ENCODE assay signal across 1 cellular context in genomic region chr18:77366725-77367641, GRCh38.
TF ChIP-seq lines count a peak whose summit lies in the region.

No MANE protein-coding gene starts in this region.

TF ChIP-seq in HepG2, 621 proteins besides CTCF, POLR2A, EP300 and RAD21 (continued from another document):
- TF ChIP-seq HHEX (CRISPR knock-in tag; IDR thresholded peaks at IDR 0.05): no peak; the same call in 1 of the 2 replicates
- TF ChIP-seq, protein P1, sequence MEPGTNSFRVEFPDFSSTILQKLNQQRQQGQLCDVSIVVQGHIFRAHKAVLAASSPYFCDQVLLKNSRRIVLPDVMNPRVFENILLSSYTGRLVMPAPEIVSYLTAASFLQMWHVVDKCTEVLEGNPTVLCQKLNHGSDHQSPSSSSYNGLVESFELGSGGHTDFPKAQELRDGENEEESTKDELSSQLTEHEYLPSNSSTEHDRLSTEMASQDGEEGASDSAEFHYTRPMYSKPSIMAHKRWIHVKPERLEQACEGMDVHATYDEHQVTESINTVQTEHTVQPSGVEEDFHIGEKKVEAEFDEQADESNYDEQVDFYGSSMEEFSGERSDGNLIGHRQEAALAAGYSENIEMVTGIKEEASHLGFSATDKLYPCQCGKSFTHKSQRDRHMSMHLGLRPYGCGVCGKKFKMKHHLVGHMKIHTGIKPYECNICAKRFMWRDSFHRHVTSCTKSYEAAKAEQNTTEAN (CRISPR knock-in tag; conservative IDR thresholded peaks at IDR 0.05): peak; percentile 84
- TF ChIP-seq, protein P2, sequence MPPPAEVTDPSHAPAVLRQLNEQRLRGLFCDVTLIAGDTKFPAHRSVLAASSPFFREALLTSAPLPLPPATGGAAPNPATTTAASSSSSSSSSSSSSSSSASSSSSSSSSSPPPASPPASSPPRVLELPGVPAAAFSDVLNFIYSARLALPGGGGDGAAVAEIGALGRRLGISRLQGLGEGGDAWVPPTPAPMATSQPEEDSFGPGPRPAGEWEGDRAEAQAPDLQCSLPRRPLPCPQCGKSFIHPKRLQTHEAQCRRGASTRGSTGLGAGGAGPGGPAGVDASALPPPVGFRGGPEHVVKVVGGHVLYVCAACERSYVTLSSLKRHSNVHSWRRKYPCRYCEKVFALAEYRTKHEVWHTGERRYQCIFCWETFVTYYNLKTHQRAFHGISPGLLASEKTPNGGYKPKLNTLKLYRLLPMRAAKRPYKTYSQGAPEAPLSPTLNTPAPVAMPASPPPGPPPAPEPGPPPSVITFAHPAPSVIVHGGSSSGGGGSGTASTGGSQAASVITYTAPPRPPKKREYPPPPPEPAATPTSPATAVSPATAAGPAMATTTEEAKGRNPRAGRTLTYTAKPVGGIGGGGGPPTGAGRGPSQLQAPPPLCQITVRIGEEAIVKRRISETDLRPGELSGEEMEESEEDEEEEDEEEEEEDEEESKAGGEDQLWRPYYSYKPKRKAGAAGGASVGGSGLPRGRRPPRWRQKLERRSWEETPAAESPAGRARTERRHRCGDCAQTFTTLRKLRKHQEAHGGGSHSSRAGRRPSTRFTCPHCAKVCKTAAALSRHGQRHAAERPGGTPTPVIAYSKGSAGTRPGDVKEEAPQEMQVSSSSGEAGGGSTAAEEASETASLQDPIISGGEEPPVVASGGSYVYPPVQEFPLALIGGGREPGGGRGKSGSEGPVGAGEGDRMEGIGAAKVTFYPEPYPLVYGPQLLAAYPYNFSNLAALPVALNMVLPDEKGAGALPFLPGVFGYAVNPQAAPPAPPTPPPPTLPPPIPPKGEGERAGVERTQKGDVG (CRISPR knock-in tag; IDR thresholded peaks at IDR 0.05; ENCODE audit: borderline replicate concordance): no peak
- TF ChIP-seq KAT7 (CRISPR knock-in tag; IDR thresholded peaks at IDR 0.05; ENCODE audit: borderline replicate concordance): no peak
- no peak for TF ChIP-seq TBP (CRISPR knock-in tag; IDR thresholded peaks at IDR 0.05)
- peak; percentile 33; the same call in 1 of the 2 replicates for TF ChIP-seq ZMYM3 (CRISPR knock-in tag; IDR thresholded peaks at IDR 0.05)
- TF ChIP-seq NFRKB (IDR thresholded peaks at IDR 0.05): no peak
- no peak for TF ChIP-seq REXO4 (CRISPR knock-in tag; IDR thresholded peaks at IDR 0.05; ENCODE audit: borderline replicate concordance)
- TF ChIP-seq, protein P3, sequence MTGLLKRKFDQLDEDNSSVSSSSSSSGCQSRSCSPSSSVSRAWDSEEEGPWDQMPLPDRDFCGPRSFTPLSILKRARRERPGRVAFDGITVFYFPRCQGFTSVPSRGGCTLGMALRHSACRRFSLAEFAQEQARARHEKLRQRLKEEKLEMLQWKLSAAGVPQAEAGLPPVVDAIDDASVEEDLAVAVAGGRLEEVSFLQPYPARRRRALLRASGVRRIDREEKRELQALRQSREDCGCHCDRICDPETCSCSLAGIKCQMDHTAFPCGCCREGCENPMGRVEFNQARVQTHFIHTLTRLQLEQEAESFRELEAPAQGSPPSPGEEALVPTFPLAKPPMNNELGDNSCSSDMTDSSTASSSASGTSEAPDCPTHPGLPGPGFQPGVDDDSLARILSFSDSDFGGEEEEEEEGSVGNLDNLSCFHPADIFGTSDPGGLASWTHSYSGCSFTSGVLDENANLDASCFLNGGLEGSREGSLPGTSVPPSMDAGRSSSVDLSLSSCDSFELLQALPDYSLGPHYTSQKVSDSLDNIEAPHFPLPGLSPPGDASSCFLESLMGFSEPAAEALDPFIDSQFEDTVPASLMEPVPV (CRISPR knock-in tag; IDR thresholded peaks at IDR 0.05): peak; percentile 49; the same call in 1 of the 2 replicates
- TF ChIP-seq ZFAT (CRISPR knock-in tag; conservative IDR thresholded peaks at IDR 0.05): no peak
- TF ChIP-seq, protein P4, sequence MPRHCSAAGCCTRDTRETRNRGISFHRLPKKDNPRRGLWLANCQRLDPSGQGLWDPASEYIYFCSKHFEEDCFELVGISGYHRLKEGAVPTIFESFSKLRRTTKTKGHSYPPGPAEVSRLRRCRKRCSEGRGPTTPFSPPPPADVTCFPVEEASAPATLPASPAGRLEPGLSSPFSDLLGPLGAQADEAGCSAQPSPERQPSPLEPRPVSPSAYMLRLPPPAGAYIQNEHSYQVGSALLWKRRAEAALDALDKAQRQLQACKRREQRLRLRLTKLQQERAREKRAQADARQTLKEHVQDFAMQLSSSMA (CRISPR knock-in tag; IDR thresholded peaks at IDR 0.05): no peak; the same call in 1 of the 2 replicates
- TF ChIP-seq, protein P5, sequence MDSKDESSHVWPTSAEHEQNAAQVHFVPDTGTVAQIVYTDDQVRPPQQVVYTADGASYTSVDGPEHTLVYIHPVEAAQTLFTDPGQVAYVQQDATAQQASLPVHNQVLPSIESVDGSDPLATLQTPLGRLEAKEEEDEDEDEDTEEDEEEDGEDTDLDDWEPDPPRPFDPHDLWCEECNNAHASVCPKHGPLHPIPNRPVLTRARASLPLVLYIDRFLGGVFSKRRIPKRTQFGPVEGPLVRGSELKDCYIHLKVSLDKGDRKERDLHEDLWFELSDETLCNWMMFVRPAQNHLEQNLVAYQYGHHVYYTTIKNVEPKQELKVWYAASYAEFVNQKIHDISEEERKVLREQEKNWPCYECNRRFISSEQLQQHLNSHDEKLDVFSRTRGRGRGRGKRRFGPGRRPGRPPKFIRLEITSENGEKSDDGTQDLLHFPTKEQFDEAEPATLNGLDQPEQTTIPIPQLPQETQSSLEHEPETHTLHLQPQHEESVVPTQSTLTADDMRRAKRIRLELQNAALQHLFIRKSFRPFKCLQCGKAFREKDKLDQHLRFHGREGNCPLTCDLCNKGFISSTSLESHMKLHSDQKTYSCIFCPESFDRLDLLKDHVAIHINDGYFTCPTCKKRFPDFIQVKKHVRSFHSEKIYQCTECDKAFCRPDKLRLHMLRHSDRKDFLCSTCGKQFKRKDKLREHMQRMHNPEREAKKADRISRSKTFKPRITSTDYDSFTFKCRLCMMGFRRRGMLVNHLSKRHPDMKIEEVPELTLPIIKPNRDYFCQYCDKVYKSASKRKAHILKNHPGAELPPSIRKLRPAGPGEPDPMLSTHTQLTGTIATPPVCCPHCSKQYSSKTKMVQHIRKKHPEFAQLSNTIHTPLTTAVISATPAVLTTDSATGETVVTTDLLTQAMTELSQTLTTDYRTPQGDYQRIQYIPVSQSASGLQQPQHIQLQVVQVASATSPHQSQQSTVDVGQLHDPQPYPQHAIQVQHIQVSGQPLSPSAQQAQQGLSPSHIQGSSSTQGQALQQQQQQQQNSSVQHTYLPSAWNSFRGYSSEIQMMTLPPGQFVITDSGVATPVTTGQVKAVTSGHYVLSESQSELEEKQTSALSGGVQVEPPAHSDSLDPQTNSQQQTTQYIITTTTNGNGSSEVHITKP (CRISPR knock-in tag; IDR thresholded peaks at IDR 0.05; ENCODE audit: low read depth): no peak
- TF ChIP-seq ZKSCAN5 (CRISPR knock-in tag; IDR thresholded peaks at IDR 0.05): peak; percentile 78; the same call in 1 of the 2 replicates
- TF ChIP-seq ZNF431 (CRISPR knock-in tag; IDR thresholded peaks at IDR 0.05; ENCODE audit: borderline replicate concordance, low read depth): no peak
- no peak for TF ChIP-seq ZBTB39 (CRISPR knock-in tag; IDR thresholded peaks at IDR 0.05)
- peak; percentile 85 for TF ChIP-seq PATZ1 (CRISPR knock-in tag; IDR thresholded peaks at IDR 0.05)
- TF ChIP-seq AHR (CRISPR knock-in tag; IDR thresholded peaks at IDR 0.05): no peak
- 0 out of 2 replicates have a peak, but pooled peaks have one; percentile 17 for TF ChIP-seq ZNF33B (CRISPR knock-in tag; IDR thresholded peaks at IDR 0.05)
TF ChIP-seq in HepG2: peak in this region for 160.
